In the genomic region with DNA sequence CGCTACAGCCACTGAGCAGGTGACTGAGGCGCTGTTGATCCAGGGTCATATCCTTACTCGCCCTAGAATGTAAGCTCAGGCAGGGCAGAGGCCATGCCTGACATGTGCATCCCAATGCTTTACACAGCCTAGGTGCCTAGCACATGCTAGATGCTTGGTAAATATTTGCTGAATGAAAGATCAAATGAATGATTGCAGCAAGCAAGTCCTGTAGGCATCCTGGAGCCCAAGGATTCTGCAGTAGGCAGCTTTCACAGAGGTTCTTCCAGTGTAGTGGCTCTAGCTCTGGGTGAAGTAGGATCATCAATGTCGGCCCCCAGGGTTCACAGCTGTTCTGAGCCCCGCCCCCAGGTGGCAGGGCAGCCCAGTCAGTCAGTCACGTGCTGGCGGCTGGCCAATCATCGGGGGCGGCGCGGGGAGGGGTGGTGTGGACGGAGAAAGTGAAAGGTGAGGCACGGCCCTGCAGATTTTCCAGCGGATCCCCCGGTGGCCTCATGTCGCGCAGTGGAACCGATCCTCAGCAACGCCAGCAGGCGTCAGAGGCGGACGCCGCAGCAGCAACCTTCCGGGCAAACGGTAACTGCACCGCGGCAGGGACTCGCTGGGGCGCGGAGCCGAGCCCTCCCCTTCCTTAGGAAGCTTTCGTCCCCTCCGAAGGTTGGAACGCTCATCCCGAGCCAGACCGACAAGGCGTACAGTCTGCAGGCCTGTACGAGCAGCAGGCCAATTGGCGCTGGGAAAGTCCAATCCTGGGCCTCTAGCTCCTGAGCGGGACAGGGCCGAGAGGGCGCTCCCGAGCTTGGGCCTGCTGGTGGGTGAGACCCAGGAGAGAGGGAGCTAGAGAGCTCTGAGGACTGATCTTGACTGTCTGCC, we compare ENCODE assay signal across 8 cellular contexts. TPM values are rescaled to one million over a fixed set of nuclear protein-coding genes. Genes with fewer than 3 reads are reported as not detected.
DNase-seq lines count a peak whose midpoint lies in the region; ATAC-seq and TF ChIP-seq lines count a peak whose summit lies in the region.

GALT (plus strand) TSS at position 465 of the 873 bp plus-strand sequence; CDS start at position 495, 30 bp downstream.

- peak within 1 kb of the TSS; percentile 89 for H3K27ac ChIP-seq in cingulate gyrus (ENCODE audit: low read depth, low read length)
- H3K27ac ChIP-seq in layer of hippocampus (ENCODE audit: low read depth, low read length), result peak within 1 kb of the TSS; percentile 81

- DNase-seq in BE2C (peak; percentile 98), NCI-H510A treated with DMSO at 0.1 percent for 48 hours (lab: John Stamatoyannopoulos, UW) (peak; percentile 70)
- peak; percentile 95 to 97 for DNase-seq in activated CD4-positive, alpha-beta T cell treated with anti-CD3 and anti-CD28 coated beads for 4 hours
- peak; percentile 91 to 98 (median 94) for DNase-seq in stimulated activated CD4-positive, alpha-beta T cell treated with anti-CD3 and anti-CD28 coated beads, Interleukin-1b, Interleukin-23, amount 100 ng/mL, for 24 hours (ENCODE audit: low read depth in 4 of 4, low spot score in 1 of 4)

- ATAC-seq in HG03432 (IDR thresholded peaks at IDR 0.05; ENCODE audit: unreplicated experiment), result peak; percentile 93

- TF ChIP-seq CTCF in BE2C (IDR thresholded peaks at IDR 0.05; ENCODE audit: low read depth, low read length), result peak; percentile 59

- peak; percentile 73 for TF ChIP-seq POLR2A in GM19193 (IDR thresholded peaks at IDR 0.05; ENCODE audit: extremely low read depth, insufficient read depth, insufficient read length)

- peaks cover 14% of the 10 kb centered on the region for H3K36me3 ChIP-seq in BE2C

- H3K9me3 ChIP-seq in BE2C, result no peaks in the 10 kb centered on the region

- H3K27me3 ChIP-seq in BE2C (no peaks in the 10 kb centered on the region), layer of hippocampus (ENCODE audit: control insufficient read depth, insufficient read depth, low read length) (no peaks in the 10 kb centered on the region)

- H3K4me3 ChIP-seq in BE2C (ENCODE audit: low read depth, low read length), result peak within 1 kb of the TSS; percentile 93

- peaks cover 12% of the 10 kb centered on the region for H3K4me1 ChIP-seq in BE2C

RNA-seq across cellular contexts. Expression of gene GALT, which starts in this region (rescaled TPM):
- 58.3 TPM for polyA plus RNA-seq in BE2C (2012; ENCODE audit: insufficient read depth, insufficient read length, low read depth)

Comparison
In these comparisons a context has a peak if more than half of its experiments do, and no peak if none do; other contexts are left out.
1. Peak in every context shown above with its lines: DNase-seq, ATAC-seq, H3K4me3 ChIP-seq and H3K27ac ChIP-seq.